ENCODE assay signal across 28 cellular contexts in the genomic region with DNA sequence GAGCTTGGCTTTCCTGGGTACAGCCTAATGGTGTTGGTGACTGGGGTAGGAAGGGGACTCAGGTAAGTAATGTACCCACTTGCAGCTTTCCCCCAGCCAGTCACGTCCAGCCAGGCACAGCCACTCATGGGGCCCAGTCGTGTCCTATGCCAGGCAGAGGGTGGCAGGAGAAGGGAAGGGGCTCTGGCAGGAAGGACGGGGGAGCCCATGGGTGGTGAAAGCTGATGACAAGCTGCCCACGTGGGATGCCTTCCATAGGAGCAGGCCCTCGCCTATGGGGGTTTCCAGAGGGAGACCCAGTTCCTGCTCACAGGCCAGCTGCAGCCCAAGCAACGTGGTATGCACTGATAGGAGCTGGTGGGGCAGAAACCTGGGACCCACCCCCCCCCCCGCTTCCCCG. TPM values are rescaled to one million over a fixed set of nuclear protein-coding genes. Genes with fewer than 3 reads are reported as not detected.
"Had no signal": no experiment of that assay in that cellular context is flagged by ENCODE, and none has a peak within 500 bp of the region (broad histone marks: within the 10 kb centered on the region; RNA-seq: fewer than 3 reads in every experiment).

No MANE protein-coding gene starts in this region.

- H3K9me3 ChIP-seq: heart right ventricle, left lung, mucosa of descending colon, ovary, right atrium auricular region, right lobe of liver, stomach, testis, thyroid gland, transverse colon, upper lobe of left lung had no signal

- H3K79me2 ChIP-seq: hepatocyte had no signal

- H3K4me2 ChIP-seq: hepatocyte had no signal

- H3K27me3 Mint-ChIP-seq: stimulated activated naive B cell treated with anti-CD40 and anti-IgM and Interleukin-4, amounts not matched to agents 10 μg/mL and 1 μg/mL and 100 μg/mL, for 72 hours had no signal

- H3K4me3 Mint-ChIP-seq: naive thymus-derived CD4-positive, alpha-beta T cell; natural killer cell treated with Interleukin-12 subunit alpha and Interleukin-12 subunit beta and Interleukin-15 and Interleukin-18, amount 100 ng/mL, for 72 hours; stimulated activated naive B cell treated with anti-CD40 and anti-IgM and Interleukin-4, amounts not matched to agents 10 μg/mL and 1 μg/mL and 100 μg/mL, for 72 hours had no signal

- H3K27ac ChIP-seq: heart right ventricle, hepatocyte, left lung, ovary, right atrium auricular region, right lobe of liver, skin epidermis, stomach, testis, thyroid gland, transverse colon, upper lobe of left lung had no signal

- H3K4me1 ChIP-seq: thyroid gland had no signal

- H2AFZ ChIP-seq: hepatocyte had no signal

- H3K36me3 ChIP-seq: heart right ventricle, left lung, ovary, right atrium auricular region, right lobe of liver, stomach, thyroid gland, transverse colon, upper lobe of left lung had no signal

- H3K4me3 ChIP-seq: heart right ventricle, hepatocyte, left lung, lung, mucosa of descending colon, ovary, right atrium auricular region, right lobe of liver, skin epidermis, stomach, testis, thyroid gland, transverse colon, upper lobe of left lung had no signal

- DNase-seq: heart right ventricle; left colon; left lung; mesendoderm; midbrain; mucosa of descending colon; naive thymus-derived CD4-positive, alpha-beta T cell; ovary; right lobe of liver; stimulated activated CD4-positive, alpha-beta T cell treated with anti-CD3 and anti-CD28 coated beads, Interleukin-12 subunit alpha, Interleukin-12 subunit beta, amount 100 ng/mL, for 4 hours; stimulated activated CD4-positive, alpha-beta T cell treated with anti-CD3 and anti-CD28 coated beads, Interleukin-15, amount 100 ng/mL, for 24 hours; stimulated activated CD4-positive, alpha-beta T cell treated with anti-CD3 and anti-CD28 coated beads, Interleukin-2, amount 100 ng/mL, for 24 hours; stimulated activated CD4-positive, alpha-beta T cell treated with anti-CD3 and anti-CD28 coated beads, Interleukin-4, amount 100 ng/mL, for 1 hour; stimulated activated naive B cell treated with anti-CD40 and anti-IgM and Interleukin-4, amounts not matched to agents 10 μg/mL and 1 μg/mL and 100 μg/mL, for 72 hours; stimulated activated naive CD8-positive, alpha-beta T cell treated with anti-CD3 and anti-CD28 coated beads, Interleukin-15, Interleukin-2, amounts not matched to agents 100 U/mL and 50 U/mL, for 24 hours; stomach; testis; thyroid gland; transverse colon; upper lobe of left lung had no signal

- H3K9me3 Mint-ChIP-seq: naive thymus-derived CD4-positive, alpha-beta T cell; natural killer cell treated with Interleukin-12 subunit alpha and Interleukin-12 subunit beta and Interleukin-15 and Interleukin-18, amount 100 ng/mL, for 72 hours; stimulated activated naive B cell treated with anti-CD40 and anti-IgM and Interleukin-4, amounts not matched to agents 10 μg/mL and 1 μg/mL and 100 μg/mL, for 72 hours had no signal

- H3K27ac Mint-ChIP-seq: naive thymus-derived CD4-positive, alpha-beta T cell; natural killer cell treated with Interleukin-12 subunit alpha and Interleukin-12 subunit beta and Interleukin-15 and Interleukin-18, amount 100 ng/mL, for 72 hours; progenitor cell of endocrine pancreas; stimulated activated naive B cell treated with anti-CD40 and anti-IgM and Interleukin-4, amounts not matched to agents 10 μg/mL and 1 μg/mL and 100 μg/mL, for 72 hours had no signal

- H3K27me3 ChIP-seq: heart right ventricle, hepatocyte, left lung, ovary, right atrium auricular region, right lobe of liver, stomach, testis, thyroid gland, transverse colon, upper lobe of left lung had no signal

- ATAC-seq: heart right ventricle; left colon; left lung; mucosa of descending colon; naive thymus-derived CD4-positive, alpha-beta T cell; natural killer cell treated with Interleukin-12 subunit alpha and Interleukin-12 subunit beta and Interleukin-15 and Interleukin-18, amount 100 ng/mL, for 72 hours; right lobe of liver; stimulated activated naive CD8-positive, alpha-beta T cell treated with anti-CD3 and anti-CD28 coated beads, Interleukin-15, Interleukin-2, amounts not matched to agents 100 U/mL and 50 U/mL, for 24 hours had no signal

- FAIRE-seq: keratinocyte, urothelium cell line had no signal

- H3K36me3 Mint-ChIP-seq: naive thymus-derived CD4-positive, alpha-beta T cell; natural killer cell treated with Interleukin-12 subunit alpha and Interleukin-12 subunit beta and Interleukin-15 and Interleukin-18, amount 100 ng/mL, for 72 hours; stimulated activated naive B cell treated with anti-CD40 and anti-IgM and Interleukin-4, amounts not matched to agents 10 μg/mL and 1 μg/mL and 100 μg/mL, for 72 hours had no signal

RNA-seq across cellular contexts. Expression of gene DLL4, which starts 34.9 kb away (rescaled TPM):
- total RNA-seq: naive thymus-derived CD4-positive, alpha-beta T cell had no signal
- polyA plus RNA-seq: hepatocyte; keratinocyte; naive thymus-derived CD4-positive, alpha-beta T cell had no signal
